10 cellular contexts compared by ENCODE assay signal in genomic region chr6:20688710-20689500, GRCh38.
DNase-seq lines count a peak whose midpoint lies in the region; ATAC-seq and TF ChIP-seq lines count a peak whose summit lies in the region.
"Had no signal": no experiment of that assay in that cellular context is flagged by ENCODE, and none has a peak within 500 bp of the region (broad histone marks: within the 10 kb centered on the region; RNA-seq: fewer than 3 reads in every experiment).

No MANE protein-coding gene starts in this region.

- H3K9ac ChIP-seq in MM.1S (ENCODE audit: low read length) = peak overlapping the region; percentile 7; the same call in 1 of the 2 replicates

- no peaks in the 10 kb centered on the region for H3K9me2 ChIP-seq in MM.1S (replicated peaks; ENCODE audit: insufficient read depth, low read length)

- peak overlapping the region; percentile 43; the same call in 1 of the 2 replicates for H3K27ac ChIP-seq in MM.1S (ENCODE audit: low read length)
- H3K27ac ChIP-seq: SJCRH30, thoracic aorta had no signal

- H3K36me3 ChIP-seq in MM.1S (replicated peaks; ENCODE audit: insufficient read depth, low read length) = no peaks in the 10 kb centered on the region
- H3K36me3 ChIP-seq: SJCRH30, thoracic aorta had no signal

- ATAC-seq in GM18519 (IDR thresholded peaks at IDR 0.05; ENCODE audit: low FRiP score, unreplicated experiment) (peak; percentile 94), Right ventricle myocardium inferior (no peak)

- no peak overlapping the region for H2AFZ ChIP-seq in MM.1S (ENCODE audit: low read length)

- H3F3A ChIP-seq in MM.1S (ENCODE audit: insufficient read depth, low read length) = peaks cover 7% of the 10 kb centered on the region; the same call in 1 of the 2 replicates

- H3K27me3 ChIP-seq in MM.1S (replicated peaks; ENCODE audit: insufficient read depth, low read length) = no peaks in the 10 kb centered on the region
- H3K27me3 ChIP-seq: SJCRH30 had no signal

- no peaks in the 10 kb centered on the region for H4K20me1 ChIP-seq in MM.1S (ENCODE audit: insufficient read depth, low read length)

- TF ChIP-seq CTCF in MM.1S (IDR thresholded peaks at IDR 0.05; ENCODE audit: low read length) = no peak

- intact Hi-C loops in Right ventricle myocardium inferior (cut with DNase I) = no loop called here

- H3K79me2 ChIP-seq in MM.1S (ENCODE audit: low read length) = peaks cover 24% of the 10 kb centered on the region

- DNase-seq in HCEC 1CT (peak; percentile 44), MM.1S (peak; percentile 84), brain pericyte (ENCODE audit: low read depth, low spot score) (peak; percentile 27), NOMO-1 treated with dmso at 0.1 percent for 144 hours (lab: John Stamatoyannopoulos, UW; ENCODE audit: unreplicated experiment) (no peak), dedifferentiated amniotic fluid mesenchymal stem cell (ENCODE audit: extremely low spot score) (no peak), HuH-7 (ENCODE audit: low spot score) (no peak), Right ventricle myocardium inferior (ENCODE audit: missing footprints) (no peak)

- peaks cover 17% of the 10 kb centered on the region for H3K4me1 ChIP-seq in MM.1S (ENCODE audit: low read length)
- H3K4me1 ChIP-seq: SJCRH30 had no signal

- H3K4me2 ChIP-seq in MM.1S (ENCODE audit: low read depth, low read length) = peak overlapping the region; percentile 55

- H3K4me3 ChIP-seq in MM.1S (ENCODE audit: low read length) = peak overlapping the region; percentile 1; the same call in 1 of the 2 replicates
- H3K4me3 ChIP-seq: SJCRH30, thoracic aorta had no signal

- H3K9me3 ChIP-seq in MM.1S (replicated peaks; ENCODE audit: insufficient read depth, low read length) = no peaks in the 10 kb centered on the region
- H3K9me3 ChIP-seq: SJCRH30, thoracic aorta had no signal

Comparison
In these comparisons a context has a peak if more than half of its experiments do, and no peak if none do; other contexts are left out.
1. DNase-seq: peak in HCEC 1CT (single experiment), MM.1S (single experiment) and brain pericyte (single experiment); none in NOMO-1 treated with dmso at 0.1 percent for 144 hours (single experiment), dedifferentiated amniotic fluid mesenchymal stem cell (single experiment), HuH-7 (single experiment) and Right ventricle myocardium inferior (single experiment).